ENCODE assay signal across 9 cellular contexts in the genomic region with DNA sequence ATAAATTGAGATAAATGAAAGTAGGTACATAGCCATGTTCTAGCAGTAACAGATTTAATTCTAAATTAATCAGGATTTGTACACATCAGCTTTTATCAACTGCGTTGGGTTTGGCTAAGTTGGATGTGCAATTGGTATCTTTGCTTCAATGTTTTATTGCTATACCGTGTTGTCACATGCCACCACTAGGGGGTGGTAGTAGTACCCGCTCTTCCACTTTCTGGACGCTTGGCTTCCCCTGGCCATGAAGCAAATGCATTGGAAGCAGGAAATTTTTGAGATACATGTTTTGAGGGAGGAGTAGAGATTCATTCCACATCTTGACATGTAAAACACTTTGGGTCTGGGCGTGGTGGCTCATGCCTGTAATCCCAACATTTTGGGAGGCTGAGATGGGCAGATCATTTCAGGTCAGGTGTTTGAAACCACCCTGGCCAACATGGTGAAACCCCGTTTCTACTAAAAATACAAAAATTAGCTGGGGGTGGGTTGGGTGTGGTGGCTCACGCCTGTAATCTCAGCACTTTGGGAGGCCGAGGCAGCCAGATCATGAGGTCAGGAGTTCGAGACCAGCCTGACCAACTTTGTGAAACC. TPM values are rescaled to one million over a fixed set of nuclear protein-coding genes. Genes with fewer than 3 reads are reported as not detected.
DNase-seq lines count a peak whose midpoint lies in the region; ATAC-seq and TF ChIP-seq lines count a peak whose summit lies in the region.
"Had no signal": no experiment of that assay in that cellular context is flagged by ENCODE, and none has a peak within 500 bp of the region (broad histone marks: within the 10 kb centered on the region; RNA-seq: fewer than 3 reads in every experiment).

No MANE protein-coding gene starts in this region.

- H3K27me3 Mint-ChIP-seq in Calu3 (ENCODE audit: unreplicated experiment), result no peaks in the 10 kb centered on the region
- no peaks in the 10 kb centered on the region for H3K27me3 Mint-ChIP-seq in activated T-helper 2 cell treated with anti-CD3 and anti-CD28 coated beads, Interferon-gamma antibody, Interleukin-2, Interleukin-4, amounts not matched to agents 10 μg/mL and 5 μg/mL and 100 μg/mL, durations not matched to agents 14 hours and 24 hours and 36 hours (ENCODE audit: low read depth)

- H3K79me2 ChIP-seq in parathyroid adenoma, result no peaks in the 10 kb centered on the region

- DNase-seq in Calu3 (peak; percentile 78), HS-27A (ENCODE audit: low read depth) (peak; percentile 17), OCI-M1 (lab: John Stamatoyannopoulos, UW) (peak; percentile 83), germinal center (ENCODE audit: low spot score) (peak; percentile 64)
- DNase-seq in activated T-helper 2 cell treated with anti-CD3 and anti-CD28 coated beads, Interferon-gamma antibody, Interleukin-2, Interleukin-4, amounts not matched to agents 10 μg/mL and 5 μg/mL and 100 μg/mL, durations not matched to agents 14 hours and 24 hours and 36 hours (ENCODE audit: low spot score), result peak; percentile 10

- no peak overlapping the region for H2AFZ ChIP-seq in parathyroid adenoma

- ATAC-seq in GM21619 (IDR thresholded peaks at IDR 0.05; ENCODE audit: unreplicated experiment) (no peak), GM19397 (IDR thresholded peaks at IDR 0.05; ENCODE audit: unreplicated experiment) (no peak)

- H3K9ac ChIP-seq in parathyroid adenoma, result no peak overlapping the region

- H3K9me3 ChIP-seq in parathyroid adenoma (ENCODE audit: control insufficient read depth, low read length), result no peaks in the 10 kb centered on the region

- peaks cover 12% of the 10 kb centered on the region for H3K4me1 Mint-ChIP-seq in Calu3 (ENCODE audit: low read depth, unreplicated experiment)
- peaks cover 2% of the 10 kb centered on the region for H3K4me1 Mint-ChIP-seq in activated T-helper 2 cell treated with anti-CD3 and anti-CD28 coated beads, Interferon-gamma antibody, Interleukin-2, Interleukin-4, amounts not matched to agents 10 μg/mL and 5 μg/mL and 100 μg/mL, durations not matched to agents 14 hours and 24 hours and 36 hours (ENCODE audit: low read depth)

- H3K9me3 Mint-ChIP-seq in Calu3 (ENCODE audit: low read depth, unreplicated experiment), result no peaks in the 10 kb centered on the region
- no peaks in the 10 kb centered on the region for H3K9me3 Mint-ChIP-seq in activated T-helper 2 cell treated with anti-CD3 and anti-CD28 coated beads, Interferon-gamma antibody, Interleukin-2, Interleukin-4, amounts not matched to agents 10 μg/mL and 5 μg/mL and 100 μg/mL, durations not matched to agents 14 hours and 24 hours and 36 hours

- no TSS peak for BruUV-seq in Calu3 (replicated peaks; lab: Mats Ljungman, UMichigan)

- H3K4me3 Mint-ChIP-seq in Calu3 (ENCODE audit: low read depth, unreplicated experiment), result no peak overlapping the region
- H3K4me3 Mint-ChIP-seq in activated T-helper 2 cell treated with anti-CD3 and anti-CD28 coated beads, Interferon-gamma antibody, Interleukin-2, Interleukin-4, amounts not matched to agents 10 μg/mL and 5 μg/mL and 100 μg/mL, durations not matched to agents 14 hours and 24 hours and 36 hours (ENCODE audit: low read depth), result no peak overlapping the region

- H3K27me3 ChIP-seq in parathyroid adenoma (ENCODE audit: control insufficient read depth, insufficient read depth, low read length), result no peaks in the 10 kb centered on the region

- peaks cover 16% of the 10 kb centered on the region for H3K36me3 Mint-ChIP-seq in Calu3 (ENCODE audit: insufficient read depth, unreplicated experiment)
- no peaks in the 10 kb centered on the region for H3K36me3 Mint-ChIP-seq in activated T-helper 2 cell treated with anti-CD3 and anti-CD28 coated beads, Interferon-gamma antibody, Interleukin-2, Interleukin-4, amounts not matched to agents 10 μg/mL and 5 μg/mL and 100 μg/mL, durations not matched to agents 14 hours and 24 hours and 36 hours (ENCODE audit: low read depth)

- TF ChIP-seq CTCF in Calu3 (IDR thresholded peaks at IDR 0.05; ENCODE audit: unreplicated experiment) (peak; percentile 80), parathyroid adenoma (IDR thresholded peaks at IDR 0.05) (peak; percentile 91)

- no peak overlapping the region for H3K27ac ChIP-seq in parathyroid adenoma

- H3K36me3 ChIP-seq in parathyroid adenoma (ENCODE audit: control insufficient read depth, insufficient read depth, low read length), result no peaks in the 10 kb centered on the region

- no peak overlapping the region for H3K4me2 ChIP-seq in parathyroid adenoma (ENCODE audit: low read length)

- no peaks in the 10 kb centered on the region for H3K4me1 ChIP-seq in parathyroid adenoma

- H3K4me3 ChIP-seq in parathyroid adenoma (ENCODE audit: low read depth, low read length), result no peak overlapping the region

- CTCF ChIA-PET in Calu3 (lab: Charles Lee), result interaction anchor here (0.7 to 2.2 kb wide), 2 partner anchors 215 to 1007 kb away, joined by 3 to 10 read pairs; no protein-coding TSS in a partner anchor

- intact Hi-C loops in Calu3 (cut with micrococcal nuclease; ENCODE audit: unreplicated experiment), result loop anchor here (5.0 to 10.0 kb wide), 3 partner anchors 53 to 396 kb away; no protein-coding TSS in a partner anchor
- intact Hi-C loops in activated T-helper 2 cell treated with anti-CD3 and anti-CD28 coated beads, Interferon-gamma antibody, Interleukin-2, Interleukin-4, amounts not matched to agents 10 μg/mL and 5 μg/mL and 100 μg/mL, durations not matched to agents 14 hours and 24 hours and 36 hours (cut with micrococcal nuclease), result loop anchor here (1.0 kb wide), 1 partner anchor 397 kb away; no protein-coding TSS in a partner anchor

- H3K27ac Mint-ChIP-seq in Calu3 (ENCODE audit: unreplicated experiment), result no peak overlapping the region
- no peak overlapping the region for H3K27ac Mint-ChIP-seq in activated T-helper 2 cell treated with anti-CD3 and anti-CD28 coated beads, Interferon-gamma antibody, Interleukin-2, Interleukin-4, amounts not matched to agents 10 μg/mL and 5 μg/mL and 100 μg/mL, durations not matched to agents 14 hours and 24 hours and 36 hours

RNA-seq across cellular contexts. Expression of gene EMP2, which starts 58.6 kb away (rescaled TPM):
- total RNA-seq in Calu3 (2022), result 65.9 and 73.9 TPM in 2 replicates
- total RNA-seq in activated T-helper 2 cell treated with anti-CD3 and anti-CD28 coated beads, Interferon-gamma antibody, Interleukin-2, Interleukin-4, amounts not matched to agents 10 μg/mL and 5 μg/mL and 100 μg/mL, durations not matched to agents 14 hours and 24 hours and 36 hours, result 0.09 TPM in 1 of 2 replicates, not detected in the other
- total RNA-seq: T-helper 2 cell treated with Interferon-gamma antibody and Interleukin-4, amounts not matched to agents 100 ng/mL and 5 ng/mL, for 36 hours had no signal

Comparison
In these comparisons a context has a peak if more than half of its experiments do, and no peak if none do; other contexts are left out.
1. DNase-seq: peak in every context shown above with its lines; median percentile 83 in OCI-M1; 78 in Calu3; 64 in germinal center; 17 in HS-27A; 10 in activated T-helper 2 cell treated with anti-CD3 and anti-CD28 coated beads, Interferon-gamma antibody, Interleukin-2, Interleukin-4, amounts not matched to agents 10 μg/mL and 5 μg/mL and 100 μg/mL, durations not matched to agents 14 hours and 24 hours and 36 hours.
2. RNA of gene EMP2, which starts 58.6 kb away (total RNA-seq): 65.9 to 73.9 TPM in Calu3; 0.09 TPM in activated T-helper 2 cell treated with anti-CD3 and anti-CD28 coated beads, Interferon-gamma antibody, Interleukin-2, Interleukin-4, amounts not matched to agents 10 μg/mL and 5 μg/mL and 100 μg/mL, durations not matched to agents 14 hours and 24 hours and 36 hours; every median in the first group is over 10 times any median in the second.